14 cellular contexts compared by ENCODE assay signal in the genomic region with DNA sequence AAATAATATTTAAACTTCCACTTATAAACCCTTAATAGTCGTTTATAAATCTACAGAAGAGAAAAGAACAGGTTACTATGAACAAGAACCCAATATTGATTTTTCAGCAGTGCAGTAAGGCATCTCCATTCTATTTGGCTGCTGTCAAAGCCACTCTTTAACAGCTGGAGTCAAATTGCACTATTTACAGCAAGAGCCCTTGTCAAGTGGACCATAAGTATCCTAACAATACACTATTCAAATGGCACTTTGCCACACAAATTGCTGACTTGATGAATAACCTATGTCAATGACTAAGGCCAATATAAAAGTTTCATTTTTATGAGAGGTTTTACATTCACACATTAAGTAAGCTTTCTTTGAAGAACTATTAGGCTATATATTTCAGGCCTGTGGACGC.
DNase-seq lines count a peak whose midpoint lies in the region; ATAC-seq, FAIRE-seq and TF ChIP-seq lines count a peak whose summit lies in the region.
"Had no signal": no experiment of that assay in that cellular context is flagged by ENCODE, and none has a peak within 500 bp of the region (broad histone marks: within the 10 kb centered on the region; RNA-seq: fewer than 3 reads in every experiment).

No MANE protein-coding gene starts in this region.

- CTCF ChIA-PET in HepG2 (lab: Yijun Ruan, JAX; ENCODE audit: low intra/inter-chr PET ratio, low total read pairs) = no interaction called here

- intact Hi-C loops in HepG2 (cut with micrococcal nuclease; ENCODE audit: unreplicated experiment) = no loop called here
- intact Hi-C loops in testis (cut with DNase I; ENCODE audit: low total_unique reads) = no loop called here
- intact Hi-C loops in cardiac septum (cut with DNase I) = no loop called here

- no peak for TF ChIP-seq RAD21 in HepG2 (CRISPR knock-in tag; IDR thresholded peaks at IDR 0.05)

- no peak overlapping the region for H3K4me3 ChIP-seq in HepG2 (replicated peaks in 1 of 3; ENCODE audit: insufficient read depth in 1 of 3, low read depth in 2 of 3, low read length in 3 of 3)
- no peak overlapping the region for H3K4me3 ChIP-seq in testis
- H3K4me3 ChIP-seq: pancreas, PC-9 had no signal

- ATAC-seq in HepG2 = peak; percentile 49; the same call in 1 of the 3 replicates
- ATAC-seq: pancreas had no signal

- BruUV-seq in HepG2 (replicated peaks; lab: Mats Ljungman, UMichigan) = no TSS peak

- H3K9me3 ChIP-seq in HepG2 (ENCODE audit: low read length) (no peaks in the 10 kb centered on the region), testis (no peaks in the 10 kb centered on the region)
- H3K9me3 ChIP-seq: pancreas had no signal

- H3K36me3 ChIP-seq in HepG2 (replicated peaks in 1 of 2; ENCODE audit: control insufficient read depth in 1 of 2, insufficient read depth in 2 of 2, low read length in 2 of 2) (no peaks in the 10 kb centered on the region), testis (ENCODE audit: low read depth, missing control alignments) (no peaks in the 10 kb centered on the region)
- H3K36me3 ChIP-seq: pancreas had no signal

- no peak overlapping the region for H3K27ac ChIP-seq in HepG2 (ENCODE audit: extremely low read length, insufficient read depth, low read length)
- H3K27ac ChIP-seq in testis = no peak overlapping the region
- H3K27ac ChIP-seq: pancreas, PC-9 had no signal

- in situ Hi-C loops in HepG2 (cut with HindIII; ENCODE audit: extremely low pct_ligation_motif_present, low pct_unique_long_range_greater_than_20kb) = no loop called here

- no peak for FAIRE-seq in HepG2 (lab: Jason Lieb, UNC)
- FAIRE-seq: keratinocyte, pancreas had no signal

- H4K20me1 ChIP-seq in HepG2 (ENCODE audit: insufficient read depth, low read length) = no peaks in the 10 kb centered on the region

- 17% methylated on average over 2 of the region's 2 CpGs for WGBS in HepG2 (ENCODE audit: low lambda C conversion rate)
- WGBS in testis, 2 donors = 63% methylated on average over 2 of the region's 2 CpGs

- DNase-seq in DMS79 treated with DMSO at 0.1 percent for 48 hours (lab: John Stamatoyannopoulos, UW) (peak; percentile 91), NCI-H2029 treated with DMSO at 0.1 percent for 48 hours (lab: John Stamatoyannopoulos, UW) (peak; percentile 76), NCI-H748 (lab: John Stamatoyannopoulos, UW; ENCODE audit: unreplicated experiment) (peak; percentile 96), HepG2 (ENCODE audit: low spot score) (no peak), testis (no peak), cardiac septum (ENCODE audit: low spot score) (no peak)
- DNase-seq in activated effector memory CD4-positive, alpha-beta T cell treated with anti-CD3 and anti-CD28 coated beads, Interleukin-2, amount 50 U/mL, for 16 hours = no peak
- DNase-seq in activated naive CD4-positive, alpha-beta T cell treated with anti-CD3 and anti-CD28 coated beads, Interleukin-2, amount 50 U/mL, for 16 hours = no peak
- DNase-seq: activated CD4-positive, CD25-positive, alpha-beta regulatory T cell; HFFc6; midbrain; pancreas; PC-9 had no signal

- no peak overlapping the region for H3K4me2 ChIP-seq in HepG2 (ENCODE audit: low read depth, low read length)
- H3K4me2 ChIP-seq: PC-9 had no signal

- TF ChIP-seq CTCF in HepG2 (CRISPR knock-in tag; IDR thresholded peaks at IDR 0.05) (no peak), testis (IDR thresholded peaks at IDR 0.05) (no peak)

- H3K9ac ChIP-seq in HepG2 (ENCODE audit: insufficient read depth, low read depth, low read length) = no peak overlapping the region

- POLR2A ChIA-PET in HepG2 (lab: Yijun Ruan, JAX) = no interaction called here

- H3K27me3 ChIP-seq in HepG2 (ENCODE audit: control insufficient read depth in 1 of 2, insufficient read depth in 2 of 2, low read length in 2 of 2) = no peaks in the 10 kb centered on the region
- no peaks in the 10 kb centered on the region for H3K27me3 ChIP-seq in testis
- H3K27me3 ChIP-seq: pancreas had no signal

- TF ChIP-seq POLR2A in HepG2 (IDR thresholded peaks at IDR 0.05; ENCODE audit: insufficient read depth in 1 of 2, low read depth in 2 of 2, low read length in 2 of 2) (no peak), testis (IDR thresholded peaks at IDR 0.05) (no peak)

- H3K4me1 ChIP-seq in HepG2 (ENCODE audit: insufficient read depth, low read length) (peaks cover 12% of the 10 kb centered on the region; the same call in 1 of the 2 replicates), testis (no peaks in the 10 kb centered on the region)
- H3K4me1 ChIP-seq: pancreas had no signal

- H2AFZ ChIP-seq in HepG2 (ENCODE audit: low read length) = no peak overlapping the region
- H2AFZ ChIP-seq: PC-9 had no signal

- no peaks in the 10 kb centered on the region for H3K79me2 ChIP-seq in HepG2 (ENCODE audit: insufficient read depth, low read length)

- no peak for TF ChIP-seq EP300 in HepG2 (IDR thresholded peaks at IDR 0.05; ENCODE audit: low read depth in 2 of 2, low read length in 2 of 2)
- TF ChIP-seq EP300 in HepG2 (CRISPR knock-in tag; IDR thresholded peaks at IDR 0.05; ENCODE audit: borderline replicate concordance) = no peak

TF ChIP-seq in HepG2, 621 proteins besides CTCF, POLR2A, EP300 and RAD21 (continues in another document):
- TF ChIP-seq DPF2 (CRISPR knock-in tag; IDR thresholded peaks at IDR 0.05; ENCODE audit: borderline replicate concordance, low read depth) = no peak
- peak; percentile 72 for TF ChIP-seq MAFF (IDR thresholded peaks at IDR 0.05; ENCODE audit: low read depth, low read length)
- TF ChIP-seq, protein P1, sequence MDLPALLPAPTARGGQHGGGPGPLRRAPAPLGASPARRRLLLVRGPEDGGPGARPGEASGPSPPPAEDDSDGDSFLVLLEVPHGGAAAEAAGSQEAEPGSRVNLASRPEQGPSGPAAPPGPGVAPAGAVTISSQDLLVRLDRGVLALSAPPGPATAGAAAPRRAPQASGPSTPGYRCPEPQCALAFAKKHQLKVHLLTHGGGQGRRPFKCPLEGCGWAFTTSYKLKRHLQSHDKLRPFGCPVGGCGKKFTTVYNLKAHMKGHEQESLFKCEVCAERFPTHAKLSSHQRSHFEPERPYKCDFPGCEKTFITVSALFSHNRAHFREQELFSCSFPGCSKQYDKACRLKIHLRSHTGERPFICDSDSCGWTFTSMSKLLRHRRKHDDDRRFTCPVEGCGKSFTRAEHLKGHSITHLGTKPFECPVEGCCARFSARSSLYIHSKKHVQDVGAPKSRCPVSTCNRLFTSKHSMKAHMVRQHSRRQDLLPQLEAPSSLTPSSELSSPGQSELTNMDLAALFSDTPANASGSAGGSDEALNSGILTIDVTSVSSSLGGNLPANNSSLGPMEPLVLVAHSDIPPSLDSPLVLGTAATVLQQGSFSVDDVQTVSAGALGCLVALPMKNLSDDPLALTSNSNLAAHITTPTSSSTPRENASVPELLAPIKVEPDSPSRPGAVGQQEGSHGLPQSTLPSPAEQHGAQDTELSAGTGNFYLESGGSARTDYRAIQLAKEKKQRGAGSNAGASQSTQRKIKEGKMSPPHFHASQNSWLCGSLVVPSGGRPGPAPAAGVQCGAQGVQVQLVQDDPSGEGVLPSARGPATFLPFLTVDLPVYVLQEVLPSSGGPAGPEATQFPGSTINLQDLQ (CRISPR knock-in tag; IDR thresholded peaks at IDR 0.05) = no peak
- TF ChIP-seq ZFP37 (CRISPR knock-in tag; IDR thresholded peaks at IDR 0.05; ENCODE audit: borderline replicate concordance) = no peak
- TF ChIP-seq ZNF687 (CRISPR knock-in tag; IDR thresholded peaks at IDR 0.05) = no peak
- no peak for TF ChIP-seq ZNF260 (CRISPR knock-in tag; IDR thresholded peaks at IDR 0.05; ENCODE audit: borderline replicate concordance, low read depth)
- no peak for TF ChIP-seq ZMYM3 (CRISPR knock-in tag; IDR thresholded peaks at IDR 0.05)
- TF ChIP-seq MAFK (conservative IDR thresholded peaks at IDR 0.05 in 1 of 2, IDR thresholded peaks at IDR 0.05 in 1 of 2; ENCODE audit: low read length in 2 of 2) = peak; percentile 74 to 75
- no peak for TF ChIP-seq ZNF776 (CRISPR knock-in tag; IDR thresholded peaks at IDR 0.05)
- TF ChIP-seq KDM4B (CRISPR knock-in tag; IDR thresholded peaks at IDR 0.05) = no peak

Comparison
In these comparisons a context has a peak if more than half of its experiments do, and no peak if none do; other contexts are left out.
1. DNase-seq: peak in DMS79 treated with DMSO at 0.1 percent for 48 hours (single experiment), NCI-H2029 treated with DMSO at 0.1 percent for 48 hours (single experiment) and NCI-H748 (single experiment); none in HepG2 (single experiment), activated effector memory CD4-positive, alpha-beta T cell treated with anti-CD3 and anti-CD28 coated beads, Interleukin-2, amount 50 U/mL, for 16 hours (single experiment), activated naive CD4-positive, alpha-beta T cell treated with anti-CD3 and anti-CD28 coated beads, Interleukin-2, amount 50 U/mL, for 16 hours (single experiment), testis (single experiment) and cardiac septum (single experiment).